Comparison of ENCODE assay signal across 7 cellular contexts in genomic region chr6:104446101-104447080, GRCh38.
DNase-seq lines count a peak whose midpoint lies in the region; ATAC-seq, FAIRE-seq and TF ChIP-seq lines count a peak whose summit lies in the region.
"Not testable (repeated sequence)": the region's sequence is repeated elsewhere in the genome, so short reads cannot be mapped to it uniquely, and the experiment has no call there.

No MANE protein-coding gene starts in this region.

- H3K23ac ChIP-seq in mesenchymal stem cell (ENCODE audit: low read length in 2 of 2), result not testable (repeated sequence)

- not testable (repeated sequence) for H3K4me1 ChIP-seq in RWPE2 (ENCODE audit: insufficient read depth, poor library complexity, severe bottlenecking); kidney (ENCODE audit: control insufficient read depth in 1 of 2, insufficient read depth in 1 of 2, low read depth in 1 of 2, low read length in 2 of 2); mesenchymal stem cell (ENCODE audit: control insufficient read depth, insufficient read depth, low read depth, low read length); smooth muscle cell (ENCODE audit: low read depth)

- DNase-seq in RWPE2 (ENCODE audit: low spot score), result peak; percentile 49
- DNase-seq in activated CD8-positive, alpha-beta memory T cell treated with anti-CD3 and anti-CD28 coated beads, Interleukin-2, amount 50 U/mL, for 4 hours, result peak; percentile 9
- DNase-seq in kidney, result peak; percentile 66
- DNase-seq in mesenchymal stem cell; smooth muscle cell (lab: John Stamatoyannopoulos, UW; ENCODE audit: unreplicated experiment): not testable (repeated sequence)
- peak; percentile 82 for DNase-seq in osteocyte (ENCODE audit: extremely low spot score, unreplicated experiment)

- H3F3A ChIP-seq in smooth muscle cell (ENCODE audit: low read depth), result not testable (repeated sequence)

- ATAC-seq in RWPE2 (ENCODE audit: low read depth), result not testable (repeated sequence)
- ATAC-seq in stimulated activated memory B cell treated with anti-CD40 and anti-IgM and Interleukin-4, amounts not matched to agents 10 μg/mL and 1 μg/mL and 100 μg/mL, for 72 hours, result peak; percentile 36

- not testable (repeated sequence) for H3K27ac Mint-ChIP-seq in osteocyte (ENCODE audit: unreplicated experiment); stimulated activated memory B cell treated with anti-CD40 and anti-IgM and Interleukin-4, amounts not matched to agents 10 μg/mL and 1 μg/mL and 100 μg/mL, for 72 hours

- not testable (repeated sequence) for H2BK12ac ChIP-seq in mesenchymal stem cell (ENCODE audit: low read length in 2 of 2)

- H2AFZ ChIP-seq in mesenchymal stem cell (ENCODE audit: low read depth, low read length), result not testable (repeated sequence)
- H2AFZ ChIP-seq in smooth muscle cell (ENCODE audit: low read depth), result peak overlapping the region; percentile 13

- H3K14ac ChIP-seq in mesenchymal stem cell (ENCODE audit: low read length in 2 of 2), result not testable (repeated sequence)

- not testable (repeated sequence) for H3K18ac ChIP-seq in mesenchymal stem cell (ENCODE audit: low read depth in 1 of 2, low read length in 2 of 2)

- not testable (repeated sequence) for H3K27me3 Mint-ChIP-seq in osteocyte (ENCODE audit: unreplicated experiment); stimulated activated memory B cell treated with anti-CD40 and anti-IgM and Interleukin-4, amounts not matched to agents 10 μg/mL and 1 μg/mL and 100 μg/mL, for 72 hours

- H3K27ac ChIP-seq in RWPE2 (ENCODE audit: poor library complexity, severe bottlenecking); kidney (ENCODE audit: low read depth in 2 of 2, low read length in 2 of 2); mesenchymal stem cell (ENCODE audit: low read length, poor library complexity, severe bottlenecking); smooth muscle cell (ENCODE audit: low read depth): not testable (repeated sequence)

- not testable (repeated sequence) for H3K4ac ChIP-seq in mesenchymal stem cell (ENCODE audit: low read depth in 1 of 2, low read length in 2 of 2)

- 93% methylated on average over 42 of the region's 45 CpGs for WGBS in mesenchymal stem cell
- WGBS in smooth muscle cell (ENCODE audit: low lambda C conversion rate), result over 99% methylated on average over 32 of the region's 45 CpGs

- H3K9me3 ChIP-seq in RWPE2 (ENCODE audit: severe bottlenecking); kidney (ENCODE audit: control insufficient read depth in 1 of 2, low read length in 2 of 2); mesenchymal stem cell (ENCODE audit: control insufficient read depth, low read length); smooth muscle cell (replicated peaks; ENCODE audit: low read depth): not testable (repeated sequence)

- not testable (repeated sequence) for H3K36me3 ChIP-seq in RWPE2 (ENCODE audit: low read depth); kidney (ENCODE audit: control insufficient read depth in 1 of 2, insufficient read depth in 2 of 2, low read length in 2 of 2); mesenchymal stem cell (ENCODE audit: control insufficient read depth in 1 of 2, insufficient read depth in 2 of 2, low read depth in 1 of 2, low read length in 2 of 2); smooth muscle cell (ENCODE audit: low read depth)

- not testable (repeated sequence) for H2AK5ac ChIP-seq in mesenchymal stem cell (ENCODE audit: low read length, severe bottlenecking)

- not testable (repeated sequence) for H3K4me2 ChIP-seq in mesenchymal stem cell (ENCODE audit: low read length, poor library complexity, severe bottlenecking); smooth muscle cell

- not testable (repeated sequence) for H3K9ac ChIP-seq in kidney (ENCODE audit: low read length in 2 of 2); mesenchymal stem cell (ENCODE audit: low read length); smooth muscle cell (ENCODE audit: low read depth)

- not testable (repeated sequence) for H3K4me3 ChIP-seq in RWPE2 (ENCODE audit: severe bottlenecking); kidney (ENCODE audit: low read length in 2 of 2); mesenchymal stem cell (ENCODE audit: insufficient read depth in 1 of 2, low read depth in 1 of 2, low read length in 2 of 2); smooth muscle cell

- not testable (repeated sequence) for FAIRE-seq in kidney (lab: Jason Lieb, UNC)

- H4K20me1 ChIP-seq in smooth muscle cell (ENCODE audit: low read depth), result not testable (repeated sequence)

- not testable (repeated sequence) for H2BK5ac ChIP-seq in mesenchymal stem cell (ENCODE audit: low read depth, low read length, poor library complexity, severe bottlenecking)

- not testable (repeated sequence) for H3K27me3 ChIP-seq in RWPE2 (ENCODE audit: insufficient read depth, poor library complexity, severe bottlenecking); mesenchymal stem cell (ENCODE audit: control insufficient read depth in 1 of 2, insufficient read depth in 1 of 2, low read length in 2 of 2); smooth muscle cell (ENCODE audit: low read depth)

- H3K9me3 Mint-ChIP-seq in osteocyte (ENCODE audit: unreplicated experiment); stimulated activated memory B cell treated with anti-CD40 and anti-IgM and Interleukin-4, amounts not matched to agents 10 μg/mL and 1 μg/mL and 100 μg/mL, for 72 hours: not testable (repeated sequence)

- not testable (repeated sequence) for H3K79me1 ChIP-seq in mesenchymal stem cell (replicated peaks; ENCODE audit: low read length, poor library complexity, severe bottlenecking)

- H3K4me1 Mint-ChIP-seq in osteocyte (ENCODE audit: unreplicated experiment), result peaks cover 17% of the 10 kb centered on the region
- not testable (repeated sequence) for H3K4me1 Mint-ChIP-seq in stimulated activated memory B cell treated with anti-CD40 and anti-IgM and Interleukin-4, amounts not matched to agents 10 μg/mL and 1 μg/mL and 100 μg/mL, for 72 hours

- not testable (repeated sequence) for TF ChIP-seq CTCF in RWPE2 (IDR thresholded peaks at IDR 0.05; ENCODE audit: poor library complexity, severe bottlenecking); kidney (IDR thresholded peaks at IDR 0.05; ENCODE audit: borderline replicate concordance, extremely low read depth, insufficient read depth); osteocyte (IDR thresholded peaks at IDR 0.05); smooth muscle cell (IDR thresholded peaks at IDR 0.05; ENCODE audit: borderline replicate concordance, insufficient read depth, poor library complexity, severe bottlenecking)

- intact Hi-C loops in kidney (cut with DNase I), result not testable (repeated sequence)

- H3K79me2 ChIP-seq in smooth muscle cell (ENCODE audit: low read depth), result not testable (repeated sequence)

- peak overlapping the region; percentile 39 for H4K91ac ChIP-seq in mesenchymal stem cell (ENCODE audit: low read length)

- H3K36me3 Mint-ChIP-seq in osteocyte (ENCODE audit: unreplicated experiment); stimulated activated memory B cell treated with anti-CD40 and anti-IgM and Interleukin-4, amounts not matched to agents 10 μg/mL and 1 μg/mL and 100 μg/mL, for 72 hours: not testable (repeated sequence)

- peak overlapping the region; percentile 54 for H4K8ac ChIP-seq in mesenchymal stem cell (ENCODE audit: low read length)

- not testable (repeated sequence) for H3K4me3 Mint-ChIP-seq in osteocyte (ENCODE audit: unreplicated experiment); stimulated activated memory B cell treated with anti-CD40 and anti-IgM and Interleukin-4, amounts not matched to agents 10 μg/mL and 1 μg/mL and 100 μg/mL, for 72 hours

- not testable (repeated sequence) for H2BK120ac ChIP-seq in mesenchymal stem cell (ENCODE audit: low read depth, low read length)

- not testable (repeated sequence) for H2BK15ac ChIP-seq in mesenchymal stem cell (ENCODE audit: low read depth, poor library complexity, severe bottlenecking)
